8 cellular contexts compared by ENCODE assay signal in the genomic region with DNA sequence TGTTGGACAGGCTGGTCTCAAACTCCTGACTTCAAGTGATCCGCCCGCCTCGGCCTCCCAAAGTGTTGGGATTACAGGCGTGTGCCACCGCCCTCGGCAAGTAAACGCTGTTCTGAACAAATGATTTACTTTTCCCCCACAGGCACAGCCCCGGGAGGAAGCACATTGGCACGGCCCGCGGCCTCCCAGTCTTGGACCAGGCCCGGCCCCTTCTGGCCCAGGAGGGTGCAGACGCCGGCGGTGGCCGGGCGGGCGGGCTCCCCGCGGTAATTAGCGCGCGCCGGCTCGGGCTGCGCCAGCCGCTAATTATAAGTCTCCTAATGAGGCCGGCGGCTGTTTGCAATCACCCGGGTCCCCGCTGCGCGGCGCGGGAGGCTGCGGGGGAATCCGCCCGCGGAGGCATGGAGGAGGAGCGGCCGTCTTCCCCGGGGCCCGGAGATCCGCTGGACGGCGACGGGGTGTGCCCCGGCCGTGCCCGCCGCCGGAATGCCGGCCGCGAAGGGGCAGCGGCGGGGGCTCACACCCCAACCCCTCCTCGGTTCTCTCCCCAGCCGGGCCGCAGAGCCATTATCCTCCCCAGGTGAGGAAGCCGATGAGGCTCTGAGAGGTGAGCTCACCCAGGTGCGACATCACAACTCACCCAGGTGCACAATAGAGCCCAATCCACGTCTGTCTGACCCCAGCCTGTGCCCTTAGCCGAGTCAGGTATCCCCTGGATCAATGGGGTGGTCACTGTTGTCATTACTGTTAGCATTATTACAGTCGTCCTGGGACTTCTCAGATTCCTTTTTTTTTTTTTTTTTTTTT. TPM values are rescaled to one million over a fixed set of nuclear protein-coding genes. Genes with fewer than 3 reads are reported as not detected.
DNase-seq lines count a peak whose midpoint lies in the region; ATAC-seq lines count a peak whose summit lies in the region.

No MANE protein-coding gene starts in this region.

- peaks cover 7% of the 10 kb centered on the region for H3K36me3 Mint-ChIP-seq in activated CD4-positive, alpha-beta memory T cell treated with anti-CD3 and anti-CD28 coated beads for 36 hours
- peaks cover 23% of the 10 kb centered on the region for H3K36me3 Mint-ChIP-seq in effector memory CD8-positive, alpha-beta T cell (ENCODE audit: insufficient read depth)

- H3K4me1 Mint-ChIP-seq in activated CD4-positive, alpha-beta memory T cell treated with anti-CD3 and anti-CD28 coated beads for 36 hours (ENCODE audit: low read depth), result peaks cover 29% of the 10 kb centered on the region
- H3K4me1 Mint-ChIP-seq in effector memory CD8-positive, alpha-beta T cell (ENCODE audit: low read depth in 2 of 2), result peaks cover 31 to 33% of the 10 kb centered on the region in 2 donors

- H3K27me3 Mint-ChIP-seq in activated CD4-positive, alpha-beta memory T cell treated with anti-CD3 and anti-CD28 coated beads for 36 hours, result no peaks in the 10 kb centered on the region
- H3K27me3 Mint-ChIP-seq in effector memory CD8-positive, alpha-beta T cell, result peaks cover 0 to 7% of the 10 kb centered on the region in 2 donors

- POLR2A ChIA-PET in activated CD4-positive, alpha-beta memory T cell treated with anti-CD3 and anti-CD28 coated beads for 36 hours (lab: Charles Lee), result no interaction called here

- H3K4me1 ChIP-seq in mononuclear cell (ENCODE audit: insufficient read depth, low read length), result peaks cover 38% of the 10 kb centered on the region

- H3K9me3 Mint-ChIP-seq in activated CD4-positive, alpha-beta memory T cell treated with anti-CD3 and anti-CD28 coated beads for 36 hours, result no peaks in the 10 kb centered on the region
- no peaks in the 10 kb centered on the region for H3K9me3 Mint-ChIP-seq in effector memory CD8-positive, alpha-beta T cell

- H3K9me3 ChIP-seq in mononuclear cell (ENCODE audit: low read depth, low read length), result no peaks in the 10 kb centered on the region

- H3K27me3 ChIP-seq in mononuclear cell (ENCODE audit: insufficient read depth, low read length), result peaks cover 21% of the 10 kb centered on the region

- peak; percentile 77 for DNase-seq in GM03348 (ENCODE audit: low spot score)
- peak; percentile 43 for DNase-seq in NCI-H2171 (lab: John Stamatoyannopoulos, UW)
- DNase-seq in activated CD4-positive, alpha-beta memory T cell treated with anti-CD3 and anti-CD28 coated beads for 36 hours, result peak; percentile 68
- peak; percentile 45 to 58 (median 53) for DNase-seq in effector memory CD8-positive, alpha-beta T cell
- DNase-seq in stimulated activated CD8-positive, alpha-beta memory T cell treated with anti-CD3 and anti-CD28 coated beads, Interleukin-4, amount 100 ng/mL, for 24 hours (ENCODE audit: low read depth), result peak; percentile 16

- no peak overlapping the region for H3K27ac Mint-ChIP-seq in activated CD4-positive, alpha-beta memory T cell treated with anti-CD3 and anti-CD28 coated beads for 36 hours
- H3K27ac Mint-ChIP-seq in effector memory CD8-positive, alpha-beta T cell, result no peak overlapping the region

- CTCF ChIA-PET in activated CD4-positive, alpha-beta memory T cell treated with anti-CD3 and anti-CD28 coated beads for 36 hours (lab: Charles Lee), result interaction anchor here (0.7 to 7.2 kb wide), 6 partner anchors 42 to 388 kb away, joined by 3 to 161 read pairs (median 12); no protein-coding TSS in a partner anchor

- H3K4me3 Mint-ChIP-seq in activated CD4-positive, alpha-beta memory T cell treated with anti-CD3 and anti-CD28 coated beads for 36 hours, result peak overlapping the region; percentile 49
- peak overlapping the region; percentile 66 to 74 for H3K4me3 Mint-ChIP-seq in effector memory CD8-positive, alpha-beta T cell

- peak overlapping the region; percentile 8 for H3K4me3 ChIP-seq in mononuclear cell (ENCODE audit: low read length)

- peak; percentile 36 for ATAC-seq in effector memory CD8-positive, alpha-beta T cell (replicated peaks)
- no peak for ATAC-seq in GM18861 (IDR thresholded peaks at IDR 0.05; ENCODE audit: unreplicated experiment)
- no peak for ATAC-seq in GM19455 (IDR thresholded peaks at IDR 0.05; ENCODE audit: unreplicated experiment)

- intact Hi-C loops in activated CD4-positive, alpha-beta memory T cell treated with anti-CD3 and anti-CD28 coated beads for 36 hours (cut with micrococcal nuclease), result loop anchor here (5.0 to 10.0 kb wide), 3 partner anchors 143 to 1208 kb away; a partner anchor contains a TSS

RNA-seq across cellular contexts. Expression of a gene that starts 3.3 kb away (rescaled TPM):
- 10 to 100 TPM; 54.1 to 55.7 TPM for total RNA-seq in activated CD4-positive, alpha-beta memory T cell treated with anti-CD3 and anti-CD28 coated beads for 36 hours
- total RNA-seq in mononuclear cell, result 12.7 TPM

RNA-seq across cellular contexts. Expression of a gene that starts 50.4 kb away (rescaled TPM):
- total RNA-seq in activated CD4-positive, alpha-beta memory T cell treated with anti-CD3 and anti-CD28 coated beads for 36 hours, result 100 to 1,000 TPM; 188 to 210 TPM
- 218 TPM for total RNA-seq in mononuclear cell

RNA-seq across cellular contexts. Expression of a gene that starts 55.6 kb away (rescaled TPM):
- 10 to 100 TPM; 30.1 to 31.6 TPM for total RNA-seq in activated CD4-positive, alpha-beta memory T cell treated with anti-CD3 and anti-CD28 coated beads for 36 hours
- 4.5 TPM for total RNA-seq in mononuclear cell

RNA-seq across cellular contexts. Expression of a gene that starts 55.9 kb away (rescaled TPM):
- total RNA-seq in activated CD4-positive, alpha-beta memory T cell treated with anti-CD3 and anti-CD28 coated beads for 36 hours, result under 1 TPM; 0.24 to 0.29 TPM
- not detected for total RNA-seq in mononuclear cell

Comparison
In these comparisons a context has a peak if more than half of its experiments do, and no peak if none do; other contexts are left out.
1. DNase-seq: peak in every context shown above with its lines; median percentile 77 in GM03348; 68 in activated CD4-positive, alpha-beta memory T cell treated with anti-CD3 and anti-CD28 coated beads for 36 hours; 53 in effector memory CD8-positive, alpha-beta T cell; 43 in NCI-H2171; 16 in stimulated activated CD8-positive, alpha-beta memory T cell treated with anti-CD3 and anti-CD28 coated beads, Interleukin-4, amount 100 ng/mL, for 24 hours.